ENCODE assay signal across 20 cellular contexts in genomic region chr6:88248709-88249321, GRCh38.
"Had no signal": no experiment of that assay in that cellular context is flagged by ENCODE, and none has a peak within 500 bp of the region (broad histone marks: within the 10 kb centered on the region; RNA-seq: fewer than 3 reads in every experiment).

No MANE protein-coding gene starts in this region.

- H3K27me3 ChIP-seq: breast epithelium, colonic mucosa, esophagus muscularis mucosa, heart left ventricle, upper lobe of left lung had no signal

- DNase-seq: activated CD4-positive, alpha-beta T cell treated with anti-CD3 and anti-CD28 coated beads for 1 hour; activated CD4-positive, alpha-beta T cell treated with anti-CD3 and anti-CD28 coated beads, Interleukin-2, amount 50 U/mL, for 1 hour; activated T-cell treated with anti-CD3 and anti-CD28 coated beads, Interleukin-2, amount 50 U/mL, for 1 hour; aorta; colonic mucosa; dorsolateral prefrontal cortex; effector memory CD8-positive, alpha-beta T cell; heart left ventricle; islet precursor cell; left cardiac atrium; midbrain; stimulated activated CD4-positive, alpha-beta T cell treated with anti-CD3 and anti-CD28 coated beads, Interleukin-4, amount 100 ng/mL, for 4 hours; stimulated activated naive CD8-positive, alpha-beta T cell treated with anti-CD3 and anti-CD28 coated beads, Interleukin-15, Interleukin-2, amounts not matched to agents 100 U/mL and 50 U/mL, for 24 hours; upper lobe of left lung had no signal

- H3K36me3 ChIP-seq: breast epithelium, colonic mucosa, esophagus muscularis mucosa, heart left ventricle, prostate gland, upper lobe of left lung had no signal

- H3K4me1 ChIP-seq: breast epithelium, colonic mucosa, esophagus muscularis mucosa, heart left ventricle, prostate gland, upper lobe of left lung had no signal

- H3K27ac ChIP-seq: breast epithelium, colonic mucosa, dorsolateral prefrontal cortex, esophagus muscularis mucosa, heart left ventricle, prostate gland, upper lobe of left lung had no signal

- ATAC-seq: activated naive CD4-positive, alpha-beta T cell treated with anti-CD3 and anti-CD28 coated beads, Interleukin-2, amount 50 U/mL, for 72 hours; activated T-helper 17 cell treated with anti-CD3 and anti-CD28 coated beads, Interleukin-2, amount 50 U/mL, for 72 hours; effector memory CD8-positive, alpha-beta T cell; heart left ventricle; left cardiac atrium; natural killer cell treated with Interleukin-12 subunit alpha and Interleukin-12 subunit beta and Interleukin-15 and Interleukin-18, amount 100 ng/mL, for 72 hours; stimulated activated naive CD8-positive, alpha-beta T cell treated with anti-CD3 and anti-CD28 coated beads, Interleukin-15, Interleukin-2, amounts not matched to agents 100 U/mL and 50 U/mL, for 24 hours had no signal

- H3K4me3 ChIP-seq: breast epithelium, colonic mucosa, dorsolateral prefrontal cortex, esophagus muscularis mucosa, heart left ventricle, prostate gland, upper lobe of left lung had no signal

- H3K9me3 ChIP-seq: breast epithelium, colonic mucosa, heart left ventricle, prostate gland, upper lobe of left lung had no signal
